21 cellular contexts compared by ENCODE assay signal in genomic region chr12:49764126-49764525, GRCh38. TPM values are rescaled to one million over a fixed set of nuclear protein-coding genes. Genes with fewer than 3 reads are reported as not detected.
A peak's percentile ranks its signal among the peaks of the same experiment; 100 is the strongest.
DNase-seq lines count a peak whose midpoint lies in the region; ATAC-seq, FAIRE-seq and TF ChIP-seq lines count a peak whose summit lies in the region.
"Had no signal": no experiment of that assay in that cellular context is flagged by ENCODE, and none has a peak within 500 bp of the region (broad histone marks: within the 10 kb centered on the region; RNA-seq: fewer than 3 reads in every experiment).

No MANE protein-coding gene starts in this region.

- no peak overlapping the region for H2AFZ ChIP-seq in K562 (ENCODE audit: low read depth, low read length)
- H2AFZ ChIP-seq in osteoblast (ENCODE audit: low read length): no peak overlapping the region

- H3K36me3 ChIP-seq in KOPT-K1 (ENCODE audit: insufficient read depth, low read length) (peaks cover 68% of the 10 kb centered on the region), K562 (ENCODE audit: control insufficient read depth, insufficient read depth, low read length) (peaks cover 55% of the 10 kb centered on the region), osteoblast (ENCODE audit: insufficient read depth, low read length) (peaks cover 57% of the 10 kb centered on the region)

- BruUV-seq in K562 (replicated peaks; lab: Mats Ljungman, UMichigan): TSS peak; percentile 40

- 88% methylated on average over 3 of the region's 3 CpGs for WGBS in K562 (ENCODE audit: insufficient coverage, low coverage, missing lambda C conversion rate)

- POLR2A ChIA-PET in K562 (lab: Yijun Ruan, JAX): interaction anchor here (0.6 to 3.0 kb wide), 5 partner anchors 23 to 127 kb away, joined by 3 to 21 read pairs (median 3); partner anchors contain the start of gene TMBIM6

- H3K27ac ChIP-seq in KOPT-K1 (ENCODE audit: low read depth, low read length, poor library complexity, severe bottlenecking): peak overlapping the region; percentile 56
- no peak overlapping the region for H3K27ac ChIP-seq in K562 (ENCODE audit: extremely low read depth, low read depth, low read length)
- H3K27ac ChIP-seq in osteoblast (ENCODE audit: low read depth, low read length): no peak overlapping the region
- H3K27ac ChIP-seq: upper lobe of right lung had no signal

- H3K4me1 ChIP-seq in K562 (replicated peaks in 1 of 2; ENCODE audit: control insufficient read depth in 2 of 2, insufficient read depth in 2 of 2, low read length in 2 of 2) (no peaks in the 10 kb centered on the region), osteoblast (ENCODE audit: insufficient read depth, low read length) (no peaks in the 10 kb centered on the region)

- no peak for TF ChIP-seq RAD21 in K562 (CRISPR knock-in tag; conservative IDR thresholded peaks at IDR 0.05 in 1 of 2, IDR thresholded peaks at IDR 0.05 in 1 of 2)

- TF ChIP-seq EP300 in K562 (IDR thresholded peaks at IDR 0.05; ENCODE audit: low read length): no peak

- CTCF ChIA-PET in K562 (lab: Yijun Ruan, JAX; ENCODE audit: low intra/inter-chr PET ratio): interaction anchor here (3.3 kb wide), 1 partner anchor 74 kb away, joined by 26 read pairs; no protein-coding TSS in a partner anchor

- H4K20me1 ChIP-seq in K562 (replicated peaks; ENCODE audit: control insufficient read depth, insufficient read depth, low read length): 0 out of 2 replicates have a peak, but pooled peaks cover 4% of the 10 kb centered on the region
- H4K20me1 ChIP-seq in osteoblast (ENCODE audit: insufficient read depth, low read length): peaks cover 17% of the 10 kb centered on the region

- H3K4me3 ChIP-seq in K562 (no peak overlapping the region), osteoblast (ENCODE audit: insufficient read depth, low read length) (no peak overlapping the region)
- H3K4me3 ChIP-seq: lung, stomach, upper lobe of right lung had no signal

- intact Hi-C loops in K562 (cut with micrococcal nuclease): no loop called here

- DNase-seq in activated CD8-positive, alpha-beta memory T cell treated with anti-CD3 and anti-CD28 coated beads for 24 hours: peak; percentile 53
- no peak for DNase-seq in activated CD8-positive, alpha-beta memory T cell treated with anti-CD3 and anti-CD28 coated beads, Interleukin-2, amount 50 U/mL, for 48 hours
- DNase-seq in K562 (ENCODE audit: extremely low read depth in 1 of 4, low spot score in 3 of 4) (no peak), osteoblast (ENCODE audit: insufficient read length, low spot score, missing footprints) (peak; percentile 19), SHP77 (lab: John Stamatoyannopoulos, UW) (no peak)
- DNase-seq in stimulated activated CD4-positive, alpha-beta T cell treated with anti-CD3 and anti-CD28 coated beads, Interleukin-2, amount 100 ng/mL, for 24 hours: no peak
- no peak for DNase-seq in activated effector memory CD4-positive, alpha-beta T cell treated with Interleukin-2 at 50 U/mL for 16 hours
- DNase-seq: DMS79 treated with DMSO at 0.1 percent for 48 hours; H9; KBM-7; NCI-H1105; NCI-H748 treated with DMSO at 0.1 percent for 48 hours; PC-3; stimulated activated CD4-positive, alpha-beta T cell treated with anti-CD3 and anti-CD28 coated beads, Interleukin-12 subunit alpha, Interleukin-12 subunit beta, amount 100 ng/mL, for 4 hours; stomach; upper lobe of right lung had no signal

- H3K79me2 ChIP-seq in K562 (ENCODE audit: control insufficient read depth, insufficient read depth, low read length): no peaks in the 10 kb centered on the region
- peaks cover 2% of the 10 kb centered on the region for H3K79me2 ChIP-seq in osteoblast (ENCODE audit: insufficient read depth, low read length)

- H3K9ac ChIP-seq in K562 (ENCODE audit: insufficient read depth in 1 of 2, low read depth in 2 of 2, low read length in 2 of 2): no peak overlapping the region

- no peaks in the 10 kb centered on the region for H3K9me1 ChIP-seq in K562 (ENCODE audit: control insufficient read depth, insufficient read depth, low read length)

- no peak; the same call in 2 of the 3 replicates for ATAC-seq in K562
- ATAC-seq: PC-3, SK-N-SH treated with all-trans-retinoic acid at 6 μM for 48 hours, upper lobe of right lung had no signal

- no peak overlapping the region for H3K4me2 ChIP-seq in K562 (ENCODE audit: insufficient read depth, low read length)
- H3K4me2 ChIP-seq in osteoblast (ENCODE audit: insufficient read depth, low read length): no peak overlapping the region

- no peak for TF ChIP-seq CTCF in K562 (IDR thresholded peaks at IDR 0.05 in 2 of 3, conservative IDR thresholded peaks at IDR 0.05 in 1 of 3; ENCODE audit: insufficient read depth in 2 of 3, low read depth in 1 of 3, low read length in 3 of 3)
- no peak for TF ChIP-seq CTCF in osteoblast (IDR thresholded peaks at IDR 0.05; ENCODE audit: extremely low read depth, low read depth, low read length)

- H3K27me3 ChIP-seq in K562 (ENCODE audit: control insufficient read depth in 2 of 2, insufficient read depth in 2 of 2, low read length in 2 of 2) (no peaks in the 10 kb centered on the region), osteoblast (ENCODE audit: insufficient read depth, low read length) (no peaks in the 10 kb centered on the region)
- H3K27me3 ChIP-seq: stomach, upper lobe of right lung had no signal

- in situ Hi-C loops in K562 (cut with MboI): no loop called here

- no peak for TF ChIP-seq POLR2A in K562 (conservative IDR thresholded peaks at IDR 0.05)

- FAIRE-seq in K562 (lab: Jason Lieb, UNC): no peak
- FAIRE-seq: bronchial epithelial cell, GM18507 had no signal

- H3K9me3 ChIP-seq in KOPT-K1 (ENCODE audit: insufficient read depth, low read length, poor library complexity, severe bottlenecking): no peaks in the 10 kb centered on the region
- H3K9me3 ChIP-seq in K562 (replicated peaks; ENCODE audit: control insufficient read depth, insufficient read depth, low read depth, low read length): no peaks in the 10 kb centered on the region
- no peaks in the 10 kb centered on the region for H3K9me3 ChIP-seq in osteoblast (ENCODE audit: low read depth, low read length)
- H3K9me3 ChIP-seq: stomach, upper lobe of right lung had no signal

TF ChIP-seq in K562, 482 proteins besides CTCF, POLR2A, EP300 and RAD21:
- 0 out of 2 replicates have a peak, but pooled peaks have one; percentile 11 for TF ChIP-seq POLR2AphosphoS2 (IDR thresholded peaks at IDR 0.05; ENCODE audit: low read length)
- peak; percentile 48 for TF ChIP-seq POLR2B (IDR thresholded peaks at IDR 0.05; ENCODE audit: low read depth, partially characterized antibody)
- no peak for TF ChIP-seq RBFOX2 (IDR thresholded peaks at IDR 0.05; ENCODE audit: low read depth, low read length)

RNA-seq across cellular contexts. Expression of gene TMBIM6, which starts 22.8 kb away (rescaled TPM):
- total RNA-seq in K562 (2011; cell fraction: chromatin; rRNA removed; ENCODE audit: low replicate concordance): 401 and 445 TPM in 2 replicates
- 407 and 460 TPM in 2 replicates for total RNA-seq in K562 (2011; cell fraction: nucleolus; rRNA removed)
- total RNA-seq in K562 (2011; cell fraction: nucleoplasm; rRNA removed): 608 and 797 TPM in 2 replicates
- total RNA-seq in K562 (2014; rRNA removed): 147 and 188 TPM in 2 replicates
- 268 and 290 TPM in 2 replicates for total RNA-seq in K562 (2014; rRNA removed; fragmentation: Illumina TruSeq; extraction: Trizol)
- 247 and 254 TPM in 2 replicates for total RNA-seq in K562 (2015; rRNA removed; fragmentation: Illumina TruSeq; extraction: Trizol)
- total RNA-seq in K562 (2021): 322 and 355 TPM in 2 replicates
- polyA plus RNA-seq in K562 (2011; rRNA removed): 357 and 403 TPM in 2 replicates
- 276 and 434 TPM in 2 replicates for polyA plus RNA-seq in K562 (2011; cell fraction: cytosol; rRNA removed)
- 186 and 273 TPM in 2 replicates for polyA plus RNA-seq in K562 (2011; cell fraction: nucleus; rRNA removed)
- polyA plus RNA-seq in K562 (2012): 452 and 476 TPM in 2 replicates
- 325 and 352 TPM in 2 replicates for polyA plus RNA-seq in K562 (2014; fragmentation: Illumina TruSeq; extraction: Trizol)
- polyA plus RNA-seq in K562 (2014; fragmentation: Nextera tagmentation; extraction: Ambion mirVana): 1,000 to 10,000 TPM; 1,205 to 1,288 TPM
- polyA plus RNA-seq in K562 (2014; rRNA removed): 197 and 209 TPM in 2 replicates
- 220 and 237 TPM in 2 replicates for polyA minus RNA-seq in K562 (2011; rRNA and poly(A)+ RNA removed)
- 91.4 and 130 TPM in 2 replicates for polyA minus RNA-seq in K562 (2011; cell fraction: cytosol; rRNA and poly(A)+ RNA removed)
- polyA minus RNA-seq in K562 (2011; cell fraction: nucleus; rRNA and poly(A)+ RNA removed): 50.4 and 88.6 TPM in 2 replicates
- 398 and 421 TPM in 2 replicates for total RNA-seq in osteoblast

RNA-seq across cellular contexts. Expression of gene FMNL3, which starts 56.9 kb away (rescaled TPM):
- total RNA-seq in K562 (2011; cell fraction: chromatin; rRNA removed; ENCODE audit: low replicate concordance): 38.8 and 46.8 TPM in 2 replicates
- 17.4 and 19.8 TPM in 2 replicates for total RNA-seq in K562 (2011; cell fraction: nucleolus; rRNA removed)
- 20.3 and 21.7 TPM in 2 replicates for total RNA-seq in K562 (2011; cell fraction: nucleoplasm; rRNA removed)
- total RNA-seq in K562 (2014; rRNA removed) (8.8 and 9.5 TPM in 2 replicates), K562 (2014; rRNA removed; fragmentation: Illumina TruSeq; extraction: Trizol) (6.8 and 7.9 TPM in 2 replicates), K562 (2015; rRNA removed; fragmentation: Illumina TruSeq; extraction: Trizol) (6.4 and 7.1 TPM in 2 replicates), K562 (2021) (11.1 and 14.4 TPM in 2 replicates), osteoblast (24.6 and 31.8 TPM in 2 replicates)
- polyA plus RNA-seq in K562 (2011; rRNA removed) (6.9 and 7.0 TPM in 2 replicates), K562 (2014; fragmentation: Illumina TruSeq; extraction: Trizol) (6.7 and 7.7 TPM in 2 replicates), K562 (2014; fragmentation: Nextera tagmentation; extraction: Ambion mirVana) (under 1 TPM; 0.49 to 0.53 TPM), K562 (2014; rRNA removed) (5.4 and 7.4 TPM in 2 replicates)
- 5.4 and 7.5 TPM in 2 replicates for polyA plus RNA-seq in K562 (2011; cell fraction: cytosol; rRNA removed)
- 22.2 and 25.7 TPM in 2 replicates for polyA plus RNA-seq in K562 (2011; cell fraction: nucleus; rRNA removed)
- polyA plus RNA-seq in K562 (2012): 8.6 and 13.4 TPM in 2 replicates
- 17.9 and 21.0 TPM in 2 replicates for polyA minus RNA-seq in K562 (2011; rRNA and poly(A)+ RNA removed)
- polyA minus RNA-seq in K562 (2011; cell fraction: cytosol; rRNA and poly(A)+ RNA removed): 8.6 and 11.9 TPM in 2 replicates
- polyA minus RNA-seq in K562 (2011; cell fraction: nucleus; rRNA and poly(A)+ RNA removed): 8.9 and 16.9 TPM in 2 replicates

Comparison
In these comparisons a context has a peak if more than half of its experiments do, and no peak if none do; other contexts are left out.
1. DNase-seq: peak in activated CD8-positive, alpha-beta memory T cell treated with anti-CD3 and anti-CD28 coated beads for 24 hours (single experiment) and osteoblast (single experiment); none in activated CD8-positive, alpha-beta memory T cell treated with anti-CD3 and anti-CD28 coated beads, Interleukin-2, amount 50 U/mL, for 48 hours (single experiment), K562 (0 of 4), stimulated activated CD4-positive, alpha-beta T cell treated with anti-CD3 and anti-CD28 coated beads, Interleukin-2, amount 100 ng/mL, for 24 hours (0 of 2), SHP77 (0 of 2) and activated effector memory CD4-positive, alpha-beta T cell treated with Interleukin-2 at 50 U/mL for 16 hours (single experiment).